In the genomic region with DNA sequence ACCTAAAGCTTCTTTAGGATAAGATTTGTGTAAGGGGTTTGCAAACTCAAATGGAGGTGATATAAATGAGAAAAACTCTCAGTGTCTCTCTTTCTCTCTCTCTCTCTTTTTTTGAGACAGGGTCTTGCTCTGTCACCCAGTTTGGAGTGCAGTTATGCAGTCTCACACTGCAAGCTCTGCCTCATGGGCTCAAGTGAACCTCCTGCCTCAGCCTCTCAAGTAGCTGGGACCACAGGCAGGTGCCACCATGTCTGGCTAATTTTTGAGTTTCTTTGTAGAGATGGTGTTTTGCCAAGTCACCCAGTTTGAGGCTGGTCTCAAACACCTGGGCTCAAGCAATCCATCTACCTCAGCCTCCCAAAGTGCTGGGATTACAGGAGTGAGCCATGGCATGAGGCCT, we compare ENCODE assay signal across 13 cellular contexts. TPM values are rescaled to one million over a fixed set of nuclear protein-coding genes. Genes with fewer than 3 reads are reported as not detected.
DNase-seq lines count a peak whose midpoint lies in the region; ATAC-seq and TF ChIP-seq lines count a peak whose summit lies in the region.
"Had no signal": no experiment of that assay in that cellular context is flagged by ENCODE, and none has a peak within 500 bp of the region (broad histone marks: within the 10 kb centered on the region; RNA-seq: fewer than 3 reads in every experiment).

No MANE protein-coding gene starts in this region.

- POLR2A ChIA-PET in CD4-positive, alpha-beta T cell (lab: Charles Lee) = interaction anchor here (0.7 to 9.0 kb wide), 6 partner anchors 13 to 52 kb away, joined by 3 to 156 read pairs (median 5); no protein-coding TSS in a partner anchor
- POLR2A ChIA-PET in naive thymus-derived CD8-positive, alpha-beta T cell (lab: Charles Lee) = interaction anchor here (0.6 to 1.7 kb wide), 6 partner anchors 13 to 36 kb away, joined by 3 to 5 read pairs (median 3); no protein-coding TSS in a partner anchor

- peak overlapping the region; percentile 57 for H3K27ac ChIP-seq in CD4-positive, alpha-beta T cell (ENCODE audit: low read depth, low read length)
- H3K27ac ChIP-seq in Karpas-422 (ENCODE audit: low read length) = no peak overlapping the region
- H3K27ac ChIP-seq: SJSA1 had no signal

- TF ChIP-seq CTCF in CD4-positive, alpha-beta T cell (IDR thresholded peaks at IDR 0.05) = no peak
- TF ChIP-seq CTCF in GM12875 (IDR thresholded peaks at IDR 0.05; ENCODE audit: borderline replicate concordance, insufficient read depth, low read depth, low read length) = no peak

- peaks cover 16% of the 10 kb centered on the region for H3K4me1 ChIP-seq in Karpas-422 (ENCODE audit: low read length)

- intact Hi-C loops in CD4-positive, alpha-beta T cell (cut with DNase I, micrococcal nuclease) = no loop called here
- intact Hi-C loops in activated T-helper 2 cell treated with anti-CD3 and anti-CD28 coated beads, Interferon-gamma antibody, Interleukin-2, Interleukin-4, amounts not matched to agents 10 μg/mL and 5 μg/mL and 100 μg/mL, durations not matched to agents 14 hours and 24 hours and 36 hours (cut with micrococcal nuclease) = no loop called here

- ATAC-seq in CD4-positive, alpha-beta T cell (ENCODE audit: poor library complexity) = no peak
- no peak for ATAC-seq in naive thymus-derived CD8-positive, alpha-beta T cell
- no peak for ATAC-seq in esophagus mucosa
- no peak for ATAC-seq in activated CD4-positive, CD25-positive, alpha-beta regulatory T cell treated with anti-CD3 and anti-CD28 coated beads, Interleukin-2, amount 50 U/mL, for 24 hours

- peaks cover 74% of the 10 kb centered on the region for H3K4me1 Mint-ChIP-seq in CD4-positive, alpha-beta T cell (ENCODE audit: low read depth)
- H3K4me1 Mint-ChIP-seq in activated T-helper 2 cell treated with anti-CD3 and anti-CD28 coated beads, Interferon-gamma antibody, Interleukin-2, Interleukin-4, amounts not matched to agents 10 μg/mL and 5 μg/mL and 100 μg/mL, durations not matched to agents 14 hours and 24 hours and 36 hours (ENCODE audit: low read depth) = peaks cover 57% of the 10 kb centered on the region
- H3K4me1 Mint-ChIP-seq in naive thymus-derived CD8-positive, alpha-beta T cell = peaks cover 26 to 78% (median 67%) of the 10 kb centered on the region in 4 donors

- H3K27ac Mint-ChIP-seq in CD4-positive, alpha-beta T cell = peak overlapping the region; percentile 93
- H3K27ac Mint-ChIP-seq in activated T-helper 2 cell treated with anti-CD3 and anti-CD28 coated beads, Interferon-gamma antibody, Interleukin-2, Interleukin-4, amounts not matched to agents 10 μg/mL and 5 μg/mL and 100 μg/mL, durations not matched to agents 14 hours and 24 hours and 36 hours = peak overlapping the region; percentile 92
- H3K27ac Mint-ChIP-seq in naive thymus-derived CD8-positive, alpha-beta T cell = peak overlapping the region; percentile 71 to 100 (median 91)

- H3K9ac ChIP-seq in Karpas-422 (ENCODE audit: low read length) = no peak overlapping the region

- H3K79me2 ChIP-seq in Karpas-422 (ENCODE audit: low read length) = no peaks in the 10 kb centered on the region

- H4K20me1 ChIP-seq in Karpas-422 (ENCODE audit: insufficient read depth, low read depth, low read length) = no peaks in the 10 kb centered on the region

- no peaks in the 10 kb centered on the region for H3K9me2 ChIP-seq in Karpas-422 (replicated peaks; ENCODE audit: insufficient read depth, low read length)

- H3K36me3 Mint-ChIP-seq in CD4-positive, alpha-beta T cell (ENCODE audit: low read depth) = peaks cover 69% of the 10 kb centered on the region
- H3K36me3 Mint-ChIP-seq in activated T-helper 2 cell treated with anti-CD3 and anti-CD28 coated beads, Interferon-gamma antibody, Interleukin-2, Interleukin-4, amounts not matched to agents 10 μg/mL and 5 μg/mL and 100 μg/mL, durations not matched to agents 14 hours and 24 hours and 36 hours (ENCODE audit: low read depth) = peaks cover 72% of the 10 kb centered on the region
- H3K36me3 Mint-ChIP-seq in naive thymus-derived CD8-positive, alpha-beta T cell = peaks cover 0 to 22% (median 7%) of the 10 kb centered on the region in 3 donors

- no peaks in the 10 kb centered on the region for H3K27me3 Mint-ChIP-seq in CD4-positive, alpha-beta T cell
- no peaks in the 10 kb centered on the region for H3K27me3 Mint-ChIP-seq in activated T-helper 2 cell treated with anti-CD3 and anti-CD28 coated beads, Interferon-gamma antibody, Interleukin-2, Interleukin-4, amounts not matched to agents 10 μg/mL and 5 μg/mL and 100 μg/mL, durations not matched to agents 14 hours and 24 hours and 36 hours (ENCODE audit: low read depth)
- H3K27me3 Mint-ChIP-seq in naive thymus-derived CD8-positive, alpha-beta T cell = no peaks in the 10 kb centered on the region

- no peak for DNase-seq in CD4-positive, alpha-beta T cell
- no peak for DNase-seq in activated T-helper 2 cell treated with anti-CD3 and anti-CD28 coated beads, Interferon-gamma antibody, Interleukin-2, Interleukin-4, amounts not matched to agents 10 μg/mL and 5 μg/mL and 100 μg/mL, durations not matched to agents 14 hours and 24 hours and 36 hours (ENCODE audit: low spot score)
- DNase-seq in naive thymus-derived CD8-positive, alpha-beta T cell = no peak
- DNase-seq in Karpas-422 (no peak), NCI-H2029 treated with DMSO at 0.1 percent for 48 hours (lab: John Stamatoyannopoulos, UW) (no peak)
- DNase-seq: activated CD4-positive, alpha-beta T cell treated with anti-CD3 and anti-CD28 coated beads, Interleukin-2, amount 50 U/mL, for 4 hours; Caco-2; MV-4-11; NCI-H510A treated with DMSO at 0.1 percent for 48 hours had no signal

- no peak overlapping the region for H2AFZ ChIP-seq in Karpas-422 (ENCODE audit: low read length)

- peak overlapping the region; percentile 97 for H3K4me3 Mint-ChIP-seq in CD4-positive, alpha-beta T cell
- peak overlapping the region; percentile 98 for H3K4me3 Mint-ChIP-seq in activated T-helper 2 cell treated with anti-CD3 and anti-CD28 coated beads, Interferon-gamma antibody, Interleukin-2, Interleukin-4, amounts not matched to agents 10 μg/mL and 5 μg/mL and 100 μg/mL, durations not matched to agents 14 hours and 24 hours and 36 hours (ENCODE audit: low read depth)
- H3K4me3 Mint-ChIP-seq in naive thymus-derived CD8-positive, alpha-beta T cell = peak overlapping the region; percentile 88 to 99 (median 96)

- H3K4me3 ChIP-seq in GM12875 (ENCODE audit: low read depth, low read length) = peak overlapping the region; percentile 86
- no peak overlapping the region for H3K4me3 ChIP-seq in Karpas-422 (ENCODE audit: low read length)
- H3K4me3 ChIP-seq: SJSA1 had no signal

- H3K9me3 ChIP-seq in CD4-positive, alpha-beta T cell (ENCODE audit: control insufficient read depth, low read length) = no peaks in the 10 kb centered on the region
- no peaks in the 10 kb centered on the region for H3K9me3 ChIP-seq in Karpas-422 (ENCODE audit: low read length)
- H3K9me3 ChIP-seq: Caco-2, SJSA1 had no signal

- no peak overlapping the region for H3K4me2 ChIP-seq in Karpas-422 (ENCODE audit: low read depth, low read length, poor library complexity, severe bottlenecking)

- H3K36me3 ChIP-seq in Karpas-422 (ENCODE audit: insufficient read depth, low read length) = no peaks in the 10 kb centered on the region
- H3K36me3 ChIP-seq: SJSA1 had no signal

- CTCF ChIA-PET in CD4-positive, alpha-beta T cell (lab: Charles Lee) = interaction anchor here (1.2 to 16.1 kb wide), 4 partner anchors 10 to 32 kb away, joined by 4 to 185 read pairs (median 16); no protein-coding TSS in a partner anchor

- no peaks in the 10 kb centered on the region for H3K9me3 Mint-ChIP-seq in CD4-positive, alpha-beta T cell
- H3K9me3 Mint-ChIP-seq in activated T-helper 2 cell treated with anti-CD3 and anti-CD28 coated beads, Interferon-gamma antibody, Interleukin-2, Interleukin-4, amounts not matched to agents 10 μg/mL and 5 μg/mL and 100 μg/mL, durations not matched to agents 14 hours and 24 hours and 36 hours = no peaks in the 10 kb centered on the region
- H3K9me3 Mint-ChIP-seq in naive thymus-derived CD8-positive, alpha-beta T cell = no peaks in the 10 kb centered on the region

- H3K27me3 ChIP-seq in CD4-positive, alpha-beta T cell (ENCODE audit: control insufficient read depth, insufficient read depth, low read length) = no peaks in the 10 kb centered on the region
- H3K27me3 ChIP-seq in Karpas-422 (ENCODE audit: low read length) = no peaks in the 10 kb centered on the region; the same call in none of the 2 replicates
- H3K27me3 ChIP-seq: SJSA1 had no signal

RNA-seq across cellular contexts. Expression of a gene that starts 2.9 kb away (rescaled TPM):
- total RNA-seq in CD4-positive, alpha-beta T cell = 100 to 1,000 TPM; 115 to 124 TPM
- 217 and 221 TPM in 2 replicates for total RNA-seq in activated T-helper 2 cell treated with anti-CD3 and anti-CD28 coated beads, Interferon-gamma antibody, Interleukin-2, Interleukin-4, amounts not matched to agents 10 μg/mL and 5 μg/mL and 100 μg/mL, durations not matched to agents 14 hours and 24 hours and 36 hours
- 10 to 100 TPM; 94.8 to 97.7 TPM for total RNA-seq in naive thymus-derived CD8-positive, alpha-beta T cell
- 10 to 100 TPM; 16.7 to 22.9 (median 19.1) TPM for polyA plus RNA-seq in naive thymus-derived CD8-positive, alpha-beta T cell
- total RNA-seq in Karpas-422 (2014; rRNA removed; shearing (Covaris generic); ENCODE audit: low replicate concordance) = 0.47 and 0.52 TPM in 2 replicates
- total RNA-seq in esophagus mucosa = 2.2 TPM

RNA-seq across cellular contexts. Expression of a gene that starts 26.8 kb away (rescaled TPM):
- 100 to 1,000 TPM; 107 to 109 TPM for total RNA-seq in CD4-positive, alpha-beta T cell
- total RNA-seq in activated T-helper 2 cell treated with anti-CD3 and anti-CD28 coated beads, Interferon-gamma antibody, Interleukin-2, Interleukin-4, amounts not matched to agents 10 μg/mL and 5 μg/mL and 100 μg/mL, durations not matched to agents 14 hours and 24 hours and 36 hours = 28.0 and 30.4 TPM in 2 replicates
- total RNA-seq in naive thymus-derived CD8-positive, alpha-beta T cell = 10 to 100 TPM; 56.4 to 56.9 TPM
- 10 to 100 TPM; 29.6 to 41.9 (median 32.2) TPM for polyA plus RNA-seq in naive thymus-derived CD8-positive, alpha-beta T cell
- total RNA-seq in Karpas-422 (2014; rRNA removed; shearing (Covaris generic); ENCODE audit: low replicate concordance) = 66.5 and 107 TPM in 2 replicates
- total RNA-seq in esophagus mucosa = 22.1 TPM

Comparison
In these comparisons a context has a peak if more than half of its experiments do, and no peak if none do; other contexts are left out.
1. RNA of a gene that starts 2.9 kb away (total RNA-seq): 217 to 221 TPM in activated T-helper 2 cell treated with anti-CD3 and anti-CD28 coated beads, Interferon-gamma antibody, Interleukin-2, Interleukin-4, amounts not matched to agents 10 μg/mL and 5 μg/mL and 100 μg/mL, durations not matched to agents 14 hours and 24 hours and 36 hours, 115 to 124 TPM in CD4-positive, alpha-beta T cell and 94.8 to 97.7 TPM in naive thymus-derived CD8-positive, alpha-beta T cell; 2.2 TPM in esophagus mucosa (single experiment) and 0.47 to 0.52 TPM in Karpas-422; every median in the first group is over 10 times any median in the second.
2. Peak in every context shown above with its lines, with median percentiles within 50 percentile points of each other: H3K27ac Mint-ChIP-seq and H3K4me3 Mint-ChIP-seq.